In genomic region chr12:89707992-89708792, GRCh38 we compare ENCODE assay signal across 8 cellular contexts. TPM values are rescaled to one million over a fixed set of nuclear protein-coding genes. Genes with fewer than 3 reads are reported as not detected.
DNase-seq lines count a peak whose midpoint lies in the region; ATAC-seq and TF ChIP-seq lines count a peak whose summit lies in the region.

No MANE protein-coding gene starts in this region.

- peaks cover 52% of the 10 kb centered on the region for H3K79me2 ChIP-seq in GM23248 (ENCODE audit: insufficient read depth)

- peak overlapping the region; percentile 95 for H3K9ac ChIP-seq in GM23248

- peak overlapping the region; percentile 78 for H3K4me3 ChIP-seq in CD8-positive, alpha-beta memory T cell (ENCODE audit: low read length)
- H3K4me3 ChIP-seq in GM23248 = peak overlapping the region; percentile 90
- peak overlapping the region; percentile 91 for H3K4me3 ChIP-seq in psoas muscle

- peak in 4 of 5 donors; percentile 20 to 64 (median 38) for DNase-seq in CD8-positive, alpha-beta memory T cell
- DNase-seq in GM23248 = peak; percentile 73
- peak; percentile 56 for DNase-seq in OCI-M1 (lab: John Stamatoyannopoulos, UW)
- DNase-seq in activated naive CD4-positive, alpha-beta T cell treated with anti-CD3 and anti-CD28 coated beads for 36 hours = peak; percentile 46
- peak; percentile 77 for DNase-seq in cardiac septum (ENCODE audit: low spot score)
- DNase-seq in psoas muscle = peak; percentile 47 to 72
- no peak for DNase-seq in NCI-H187 treated with DMSO at 0.1 percent for 48 hours (lab: John Stamatoyannopoulos, UW)
- DNase-seq in SIG-M5 treated with dmso at 0.1 percent for 504 hours (lab: John Stamatoyannopoulos, UW; ENCODE audit: unreplicated experiment) = no peak

- no peaks in the 10 kb centered on the region for H3K36me3 ChIP-seq in CD8-positive, alpha-beta memory T cell (ENCODE audit: insufficient read depth, low read length)
- no peaks in the 10 kb centered on the region for H3K36me3 ChIP-seq in GM23248 (ENCODE audit: low read depth)
- no peaks in the 10 kb centered on the region for H3K36me3 ChIP-seq in psoas muscle (ENCODE audit: insufficient read depth in 1 of 2, low read depth in 1 of 2)

- H3K27ac Mint-ChIP-seq in CD8-positive, alpha-beta memory T cell = peak overlapping the region; percentile 92 to 98 (median 96)
- peak overlapping the region; percentile 79 for H3K27ac Mint-ChIP-seq in activated naive CD4-positive, alpha-beta T cell treated with anti-CD3 and anti-CD28 coated beads for 36 hours

- peak overlapping the region; percentile 76 for H3K4me2 ChIP-seq in GM23248 (ENCODE audit: unreplicated experiment)

- H3K9me3 Mint-ChIP-seq in CD8-positive, alpha-beta memory T cell = no peaks in the 10 kb centered on the region
- H3K9me3 Mint-ChIP-seq in activated naive CD4-positive, alpha-beta T cell treated with anti-CD3 and anti-CD28 coated beads for 36 hours = no peaks in the 10 kb centered on the region

- H3K27me3 ChIP-seq in CD8-positive, alpha-beta memory T cell (ENCODE audit: insufficient read depth, low read length, poor library complexity, severe bottlenecking) = no peaks in the 10 kb centered on the region
- no peaks in the 10 kb centered on the region for H3K27me3 ChIP-seq in GM23248 (replicated peaks; ENCODE audit: insufficient read depth)
- H3K27me3 ChIP-seq in psoas muscle (ENCODE audit: insufficient read depth in 3 of 3, low read length in 2 of 3) = no peaks in the 10 kb centered on the region

- H3F3A ChIP-seq in GM23248 (ENCODE audit: insufficient read depth) = peaks cover 13% of the 10 kb centered on the region; the same call in 1 of the 2 replicates

- in situ Hi-C loops in GM23248 (cut with MboI) = no loop called here

- peaks cover 49 to 65% (median 52%) of the 10 kb centered on the region in 3 donors for H3K4me1 Mint-ChIP-seq in CD8-positive, alpha-beta memory T cell
- peaks cover 35% of the 10 kb centered on the region for H3K4me1 Mint-ChIP-seq in activated naive CD4-positive, alpha-beta T cell treated with anti-CD3 and anti-CD28 coated beads for 36 hours (ENCODE audit: low read depth)

- no peaks in the 10 kb centered on the region for H3K9me2 ChIP-seq in GM23248 (ENCODE audit: insufficient read depth)

- peak overlapping the region; percentile 66 for H2AFZ ChIP-seq in GM23248

- H3K27ac ChIP-seq in CD8-positive, alpha-beta memory T cell (ENCODE audit: low read depth, low read length) = peak overlapping the region; percentile 97
- peak overlapping the region; percentile 90 for H3K27ac ChIP-seq in GM23248
- peak overlapping the region; percentile 94 for H3K27ac ChIP-seq in psoas muscle

- POLR2A ChIA-PET in CD8-positive, alpha-beta memory T cell (lab: Charles Lee) = interaction anchor here (0.6 to 2.8 kb wide), 14 partner anchors 8 to 242 kb away, joined by 3 to 34 read pairs (median 5); partner anchors contain the start of gene GALNT4

- H4K20me1 ChIP-seq in GM23248 (ENCODE audit: insufficient read depth) = no peaks in the 10 kb centered on the region

- CTCF ChIA-PET in CD8-positive, alpha-beta memory T cell (lab: Charles Lee) = interaction anchor here (1.1 to 2.0 kb wide), 9 partner anchors 8 to 369 kb away, joined by 3 to 14 read pairs (median 4); no protein-coding TSS in a partner anchor
- CTCF ChIA-PET in activated naive CD4-positive, alpha-beta T cell treated with anti-CD3 and anti-CD28 coated beads for 36 hours (lab: Charles Lee) = interaction anchor here (0.5 to 1.5 kb wide), 3 partner anchors 45 to 464 kb away, joined by 3 to 6 read pairs (median 4); no protein-coding TSS in a partner anchor

- no peak for TF ChIP-seq CTCF in psoas muscle (IDR thresholded peaks at IDR 0.05)

- WGBS in GM23248 (ENCODE audit: low coverage in 1 of 2, low lambda C conversion rate in 2 of 2, missing lambda C conversion rate in 2 of 2), 2 experiments = 1% methylated on average over 28 to 81 of the region's 87 CpGs
- 1% methylated on average over 59 to 87 of the region's 87 CpGs for WGBS in psoas muscle, 3 donors

- ATAC-seq in psoas muscle = peak in 2 of 4 donors; percentile 1 to 3

- peaks cover 0 to 17% (median 0%) of the 10 kb centered on the region in 3 donors for H3K36me3 Mint-ChIP-seq in CD8-positive, alpha-beta memory T cell
- peaks cover 1% of the 10 kb centered on the region for H3K36me3 Mint-ChIP-seq in activated naive CD4-positive, alpha-beta T cell treated with anti-CD3 and anti-CD28 coated beads for 36 hours (ENCODE audit: low read depth)

- intact Hi-C loops in activated naive CD4-positive, alpha-beta T cell treated with anti-CD3 and anti-CD28 coated beads for 36 hours (cut with micrococcal nuclease) = loop anchor here (1.0 to 2.0 kb wide), 6 partner anchors 165 to 1673 kb away; a partner anchor contains a TSS
- intact Hi-C loops in cardiac septum (cut with DNase I) (loop anchor here (5.0 kb wide), 1 partner anchor 166 kb away; no protein-coding TSS in a partner anchor), psoas muscle (cut with DNase I) (loop anchor here in 1 of 2 donors (5.0 to 10.0 kb wide), 4 partner anchors 41 to 547 kb away; no protein-coding TSS in a partner anchor)

- peak overlapping the region; percentile 89 to 99 (median 97) for H3K4me3 Mint-ChIP-seq in CD8-positive, alpha-beta memory T cell
- H3K4me3 Mint-ChIP-seq in activated naive CD4-positive, alpha-beta T cell treated with anti-CD3 and anti-CD28 coated beads for 36 hours = peak overlapping the region; percentile 93

- H3K27me3 Mint-ChIP-seq in CD8-positive, alpha-beta memory T cell = peaks cover 0 to 8% of the 10 kb centered on the region in 2 donors
- H3K27me3 Mint-ChIP-seq in activated naive CD4-positive, alpha-beta T cell treated with anti-CD3 and anti-CD28 coated beads for 36 hours (ENCODE audit: low read depth) = no peaks in the 10 kb centered on the region

- H3K4me1 ChIP-seq in CD8-positive, alpha-beta memory T cell (ENCODE audit: insufficient read depth, low read length) = peaks cover 42% of the 10 kb centered on the region
- peaks cover 27% of the 10 kb centered on the region for H3K4me1 ChIP-seq in GM23248 (ENCODE audit: insufficient read depth)
- H3K4me1 ChIP-seq in psoas muscle = peaks cover 34% of the 10 kb centered on the region

- no peaks in the 10 kb centered on the region for H3K9me3 ChIP-seq in CD8-positive, alpha-beta memory T cell (ENCODE audit: low read length)
- no peaks in the 10 kb centered on the region for H3K9me3 ChIP-seq in GM23248 (ENCODE audit: low read depth)
- H3K9me3 ChIP-seq in psoas muscle = no peaks in the 10 kb centered on the region

RNA-seq across cellular contexts. Expression of gene ATP2B1, which starts 0.4 kb away (rescaled TPM):
- 10 to 100 TPM; 32.7 to 32.8 TPM for total RNA-seq in CD8-positive, alpha-beta memory T cell
- 45.3 TPM for polyA plus RNA-seq in CD8-positive, alpha-beta memory T cell
- 34.5 and 42.4 TPM in 2 replicates for total RNA-seq in GM23248 (2014; rRNA removed; shearing (Covaris generic))
- polyA plus RNA-seq in GM23248 (2016; fragmentation: Nextera tagmentation; extraction: Ambion mirVana) (78.5 and 80.1 TPM in 2 replicates), psoas muscle (10 to 100 TPM; 14.3 to 54.0 (median 26.9) TPM)
- 10 to 100 TPM; 10.8 to 13.0 TPM for total RNA-seq in activated naive CD4-positive, alpha-beta T cell treated with anti-CD3 and anti-CD28 coated beads for 36 hours
- total RNA-seq in cardiac septum (25.4 TPM), psoas muscle (10 to 100 TPM; 27.8 to 45.6 (median 37.8) TPM)

Comparison
In these comparisons a context has a peak if more than half of its experiments do, and no peak if none do; other contexts are left out.
1. DNase-seq: peak in CD8-positive, alpha-beta memory T cell (4 of 5), GM23248 (single experiment), OCI-M1 (single experiment), activated naive CD4-positive, alpha-beta T cell treated with anti-CD3 and anti-CD28 coated beads for 36 hours (single experiment), cardiac septum (single experiment) and psoas muscle (2 of 2); none in NCI-H187 treated with DMSO at 0.1 percent for 48 hours (single experiment) and SIG-M5 treated with dmso at 0.1 percent for 504 hours (single experiment).
2. Peak in every context shown above with its lines, with median percentiles within 50 percentile points of each other: H3K27ac ChIP-seq and H3K4me3 ChIP-seq.